1 cellular context compared by ENCODE assay signal in the genomic region with DNA sequence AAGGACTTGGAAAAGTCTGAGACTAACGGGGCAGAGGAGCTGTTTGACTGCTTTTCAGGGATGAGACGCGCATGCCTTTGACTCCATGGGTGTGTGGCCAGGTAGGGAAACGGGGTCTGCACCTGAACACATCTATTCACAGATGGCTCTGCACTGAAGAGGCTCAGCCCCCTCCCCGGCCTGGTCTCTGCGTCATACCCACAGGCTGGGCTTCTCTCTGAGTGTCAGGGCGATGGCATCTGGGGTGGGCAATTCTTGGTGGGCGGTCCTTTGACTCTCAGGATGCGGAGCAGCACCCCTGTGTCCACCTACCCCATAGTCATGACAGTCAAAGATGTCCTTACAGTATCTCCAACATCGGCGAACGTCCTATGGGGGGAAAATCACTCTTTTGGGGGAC.
TF ChIP-seq lines count a peak whose summit lies in the region.

No MANE protein-coding gene starts in this region.

TF ChIP-seq in endothelial cell of umbilical vein, 7 proteins besides CTCF, POLR2A, EP300 and RAD21:
- TF ChIP-seq MYC (IDR thresholded peaks at IDR 0.05; ENCODE audit: low read depth, low read length) (no peak), JUN (IDR thresholded peaks at IDR 0.05; ENCODE audit: borderline replicate concordance, insufficient read depth, insufficient read length, low read depth) (no peak), POLR2AphosphoS5 (IDR thresholded peaks at IDR 0.05; ENCODE audit: insufficient read depth, low read depth, low read length) (no peak), GATA2 (IDR thresholded peaks at IDR 0.05; ENCODE audit: insufficient read depth, insufficient read length, low read depth, low read length) (no peak), FOS (IDR thresholded peaks at IDR 0.05; ENCODE audit: borderline replicate concordance, insufficient read depth, low read length) (no peak), EZH2 (IDR thresholded peaks at IDR 0.05; ENCODE audit: borderline replicate concordance, low read depth, low read length, severe bottlenecking) (no peak), MAX (IDR thresholded peaks at IDR 0.05; ENCODE audit: insufficient read depth, insufficient read length) (no peak)
TF ChIP-seq in endothelial cell of umbilical vein: peak in this region for 0.
